In the genomic region with DNA sequence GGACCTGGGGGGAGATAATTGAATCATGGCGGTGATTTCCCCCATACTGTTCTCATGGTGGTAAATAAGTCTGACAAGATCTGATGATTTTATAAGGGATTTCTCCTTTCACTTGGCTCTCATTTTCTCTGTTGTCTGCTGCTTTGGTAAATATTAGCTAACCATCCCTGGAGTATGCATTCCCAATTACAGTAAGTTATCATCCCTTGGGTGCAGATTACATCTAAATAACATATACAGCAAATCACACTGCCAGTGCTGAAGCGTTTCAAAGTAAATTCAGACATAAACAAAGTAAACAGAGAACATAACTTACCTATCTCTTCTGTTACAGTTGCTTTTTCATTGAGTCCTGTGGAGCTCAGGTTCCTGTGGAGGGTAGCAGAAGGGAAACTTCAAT, we compare ENCODE assay signal across 36 cellular contexts. TPM values are rescaled to one million over a fixed set of nuclear protein-coding genes. Genes with fewer than 3 reads are reported as not detected.
"Had no signal": no experiment of that assay in that cellular context is flagged by ENCODE, and none has a peak within 500 bp of the region (broad histone marks: within the 10 kb centered on the region; RNA-seq: fewer than 3 reads in every experiment).

No MANE protein-coding gene starts in this region.

- ATAC-seq: activated CD4-positive, alpha-beta T cell treated with anti-CD3 and anti-CD28 coated beads for 36 hours; activated CD4-positive, CD25-positive, alpha-beta regulatory T cell treated with anti-CD3 and anti-CD28 coated beads, Interleukin-2, amount 50 U/mL, for 24 hours; activated CD8-positive, alpha-beta memory T cell treated with anti-CD3 and anti-CD28 coated beads, Interleukin-2, amount 10 ng/mL, durations not matched to agents 7 days and 5 days; activated CD8-positive, alpha-beta T cell treated with anti-CD3 and anti-CD28 coated beads, Interleukin-2, amount 10 ng/mL, durations not matched to agents 7 days and 5 days; activated naive CD4-positive, alpha-beta T cell treated with anti-CD3 and anti-CD28 coated beads, Interleukin-2, amount 50 U/mL, for 72 hours; activated T-cell treated with anti-CD3 and anti-CD28 coated beads, Interleukin-2, amount 50 U/mL, for 72 hours; activated T-helper 17 cell treated with anti-CD3 and anti-CD28 coated beads, Interleukin-2, amount 50 U/mL, for 72 hours; body of pancreas; WTC11 had no signal

- H3K4me3 Mint-ChIP-seq: activated CD4-positive, alpha-beta memory T cell treated with anti-CD3 and anti-CD28 coated beads, Interleukin-2, amount 10 ng/mL, durations not matched to agents 7 days and 5 days; activated CD4-positive, alpha-beta T cell treated with anti-CD3 and anti-CD28 coated beads for 36 hours; activated CD4-positive, alpha-beta T cell treated with anti-CD3 and anti-CD28 coated beads, Interleukin-2, amount 10 ng/mL, durations not matched to agents 7 days and 5 days; activated CD8-positive, alpha-beta memory T cell treated with anti-CD3 and anti-CD28 coated beads, Interleukin-2, amount 10 ng/mL, durations not matched to agents 7 days and 5 days; activated CD8-positive, alpha-beta T cell treated with anti-CD3 and anti-CD28 coated beads, Interleukin-2, amount 10 ng/mL, durations not matched to agents 7 days and 5 days; activated naive CD4-positive, alpha-beta T cell treated with anti-CD3 and anti-CD28 coated beads for 36 hours; activated naive CD8-positive, alpha-beta T cell treated with anti-CD3 and anti-CD28 coated beads for 36 hours; activated T-cell treated with anti-CD3 and anti-CD28 coated beads, Interleukin-2, amount 50 U/mL, for 24 hours; activated T-cell treated with anti-CD3 and anti-CD28 coated beads, Interleukin-2, amount 50 U/mL, for 72 hours; activated T-helper 1 cell treated with anti-CD3 and anti-CD28 coated beads, Interleukin-12 subunit alpha, Interleukin-12 subunit beta, Interleukin-2, Interleukin-4 antibody, amounts not matched to agents 30 ng/mL and 10 ng/mL and 1 ng/mL, durations not matched to agents 14 hours and 24 hours and 36 hours; activated T-helper 17 cell treated with anti-CD3 and anti-CD28 coated beads, Interleukin-2, amount 50 U/mL, for 72 hours; T-helper 1 cell treated with Interleukin-12 subunit alpha and Interleukin-12 subunit beta and Interleukin-4 antibody, amounts not matched to agents 30 μg/mL and 1 μg/mL, for 36 hours; T-helper 2 cell treated with Interferon-gamma antibody and Interleukin-4, amounts not matched to agents 5 μg/mL and 100 μg/mL, for 36 hours; WTC11 had no signal

- H3K27me3 Mint-ChIP-seq: activated CD8-positive, alpha-beta memory T cell treated with anti-CD3 and anti-CD28 coated beads, Interleukin-2, amount 10 ng/mL, durations not matched to agents 7 days and 5 days; activated T-cell treated with anti-CD3 and anti-CD28 coated beads, Interleukin-2, amount 50 U/mL, for 24 hours had no signal

- H3K9me3 Mint-ChIP-seq: activated T-helper 17 cell treated with anti-CD3 and anti-CD28 coated beads, Interleukin-2, amount 50 U/mL, for 72 hours had no signal

- H3K4me1 Mint-ChIP-seq: activated T-helper 17 cell treated with anti-CD3 and anti-CD28 coated beads, Interleukin-2, amount 50 U/mL, for 72 hours had no signal

- DNase-seq: activated CD4-positive, alpha-beta memory T cell treated with anti-CD3 and anti-CD28 coated beads, Interleukin-2, amount 10 ng/mL, durations not matched to agents 7 days and 5 days; activated CD4-positive, alpha-beta T cell treated with anti-CD3 and anti-CD28 coated beads for 1 hour; activated CD4-positive, alpha-beta T cell treated with anti-CD3 and anti-CD28 coated beads for 36 hours; activated CD4-positive, alpha-beta T cell treated with anti-CD3 and anti-CD28 coated beads for 48 hours; activated CD4-positive, alpha-beta T cell treated with anti-CD3 and anti-CD28 coated beads, Interleukin-2, amount 10 ng/mL, durations not matched to agents 7 days and 5 days; activated CD4-positive, alpha-beta T cell treated with anti-CD3 and anti-CD28 coated beads, Interleukin-2, amount 50 U/mL, for 48 hours; activated CD4-positive, CD25-positive, alpha-beta regulatory T cell; activated CD8-positive, alpha-beta memory T cell treated with anti-CD3 and anti-CD28 coated beads for 24 hours; activated CD8-positive, alpha-beta memory T cell treated with anti-CD3 and anti-CD28 coated beads, Interleukin-2, amount 10 ng/mL, durations not matched to agents 7 days and 5 days; activated CD8-positive, alpha-beta memory T cell treated with anti-CD3 and anti-CD28 coated beads, Interleukin-2, amount 50 U/mL, for 48 hours; activated CD8-positive, alpha-beta T cell treated with anti-CD3 and anti-CD28 coated beads, Interleukin-2, amount 10 ng/mL, durations not matched to agents 7 days and 5 days; activated effector memory CD4-positive, alpha-beta T cell treated with anti-CD3 and anti-CD28 coated beads, Interleukin-2, amount 50 U/mL, for 16 hours; activated gamma-delta T cell treated with Interleukin-2 at 50 U/mL for 16 hours; activated naive CD4-positive, alpha-beta T cell; activated naive CD4-positive, alpha-beta T cell treated with anti-CD3 and anti-CD28 coated beads for 36 hours; activated naive CD4-positive, alpha-beta T cell treated with anti-CD3 and anti-CD28 coated beads, Interleukin-2, amount 50 U/mL, for 16 hours; activated naive CD8-positive, alpha-beta T cell treated with anti-CD3 and anti-CD28 coated beads for 36 hours; activated T-cell treated with anti-CD3 and anti-CD28 coated beads, Interleukin-2, amount 50 U/mL, for 24 hours; activated T-cell treated with anti-CD3 and anti-CD28 coated beads, Interleukin-2, amount 50 U/mL, for 72 hours; adrenal gland; amniotic stem cell; aorta; body of pancreas; brain microvascular endothelial cell; central memory CD4-positive, alpha-beta T cell; T-helper 2 cell; T-helper 9 cell; WERI-Rb-1 had no signal

RNA-seq across cellular contexts. Expression of a gene that starts 48.1 kb away (rescaled TPM):
- total RNA-seq: cerebellum had no signal
